10 cellular contexts compared by ENCODE assay signal in genomic region chr10:84076047-84076388, GRCh38.
DNase-seq lines count a peak whose midpoint lies in the region; ATAC-seq and TF ChIP-seq lines count a peak whose summit lies in the region.
"Had no signal": no experiment of that assay in that cellular context is flagged by ENCODE, and none has a peak within 500 bp of the region (broad histone marks: within the 10 kb centered on the region; RNA-seq: fewer than 3 reads in every experiment).

No MANE protein-coding gene starts in this region.

- BruUV-seq in mammary epithelial cell (replicated peaks; lab: Mats Ljungman, UMichigan) = no TSS peak

- no peaks in the 10 kb centered on the region for H3K27me3 ChIP-seq in mammary epithelial cell (ENCODE audit: insufficient read depth, low read length)
- H3K27me3 ChIP-seq in stomach = no peaks in the 10 kb centered on the region
- no peaks in the 10 kb centered on the region for H3K27me3 ChIP-seq in tibial artery

- H3K4me1 ChIP-seq in mammary epithelial cell (ENCODE audit: insufficient read depth, low read length) (no peaks in the 10 kb centered on the region), stomach (peaks cover 0 to 2% (median 0%) of the 10 kb centered on the region in 4 donors), tibial artery (no peaks in the 10 kb centered on the region)

- TF ChIP-seq CTCF in mammary epithelial cell (conservative IDR thresholded peaks at IDR 0.05 in 1 of 2, IDR thresholded peaks at IDR 0.05 in 1 of 2; ENCODE audit: extremely low read depth in 1 of 2, insufficient read depth in 1 of 2, low read depth in 1 of 2, low read length in 2 of 2) (no peak), stomach (IDR thresholded peaks at IDR 0.05) (no peak), tibial artery (IDR thresholded peaks at IDR 0.05) (no peak)
- no peak for TF ChIP-seq CTCF in activated CD8-positive, alpha-beta T cell treated with anti-CD3 and anti-CD28 coated beads for 36 hours (IDR thresholded peaks at IDR 0.05)

- dilution Hi-C loops in mammary epithelial cell (cut with HindIII; ENCODE audit: low sequenced_read_pairs) = no loop called here

- TF ChIP-seq POLR2A in stomach (IDR thresholded peaks at IDR 0.05) = no peak

- H3K4me3 Mint-ChIP-seq in activated CD8-positive, alpha-beta T cell treated with anti-CD3 and anti-CD28 coated beads for 36 hours = no peak overlapping the region

- no peaks in the 10 kb centered on the region for H3K79me2 ChIP-seq in mammary epithelial cell (ENCODE audit: insufficient read depth, low read length)

- POLR2A ChIA-PET in activated CD8-positive, alpha-beta T cell treated with anti-CD3 and anti-CD28 coated beads for 36 hours (lab: Charles Lee) = no interaction called here

- H3K36me3 Mint-ChIP-seq in activated CD8-positive, alpha-beta T cell treated with anti-CD3 and anti-CD28 coated beads for 36 hours (ENCODE audit: low read depth) = no peaks in the 10 kb centered on the region

- DNase-seq in HCEC 1CT (peak; percentile 53), mammary epithelial cell (peak; percentile 32), inferior parietal cortex (ENCODE audit: extremely low spot score) (peak; percentile 34), stomach (no peak), NCI-H1048 (lab: John Stamatoyannopoulos, UW) (no peak), tibial artery (no peak)
- no peak for DNase-seq in activated CD8-positive, alpha-beta T cell treated with anti-CD3 and anti-CD28 coated beads for 36 hours
- no peak for DNase-seq in stimulated activated CD4-positive, alpha-beta T cell treated with anti-CD3 and anti-CD28 coated beads, Interleukin-4, amount 100 ng/mL, for 24 hours
- DNase-seq: activated effector memory CD4-positive, alpha-beta T cell treated with Interleukin-2 at 50 U/mL for 16 hours; DMS79 had no signal

- intact Hi-C loops in mammary epithelial cell (cut with micrococcal nuclease) = no loop called here
- intact Hi-C loops in stomach (cut with DNase I; ENCODE audit: low total_unique reads) = no loop called here
- intact Hi-C loops in tibial artery (cut with DNase I; ENCODE audit: low total_unique reads) = no loop called here
- intact Hi-C loops in activated CD8-positive, alpha-beta T cell treated with anti-CD3 and anti-CD28 coated beads for 36 hours (cut with micrococcal nuclease) = no loop called here

- H3K4me2 ChIP-seq in mammary epithelial cell (ENCODE audit: insufficient read depth, low read depth, low read length) = no peak overlapping the region

- TF ChIP-seq EP300 in stomach (IDR thresholded peaks at IDR 0.05) = no peak

- H3K36me3 ChIP-seq in mammary epithelial cell (ENCODE audit: insufficient read depth, low read length) = no peaks in the 10 kb centered on the region
- no peaks in the 10 kb centered on the region for H3K36me3 ChIP-seq in stomach
- H3K36me3 ChIP-seq in tibial artery = no peaks in the 10 kb centered on the region

- H3K4me1 Mint-ChIP-seq in activated CD8-positive, alpha-beta T cell treated with anti-CD3 and anti-CD28 coated beads for 36 hours (ENCODE audit: low read depth) = no peaks in the 10 kb centered on the region

- H2AFZ ChIP-seq in mammary epithelial cell (ENCODE audit: low read depth, low read length) = no peak overlapping the region

- CTCF ChIA-PET in mammary epithelial cell (lab: Charles Lee; ENCODE audit: low non-redundant PET) = no interaction called here
- CTCF ChIA-PET in activated CD8-positive, alpha-beta T cell treated with anti-CD3 and anti-CD28 coated beads for 36 hours (lab: Charles Lee) = interaction anchor here (0.7 kb wide), 1 partner anchor 31 kb away, joined by 3 read pairs; no protein-coding TSS in a partner anchor

- 93% methylated on average over 1 of the region's 1 CpG for WGBS in mammary epithelial cell (ENCODE audit: low coverage, missing lambda C conversion rate)
- 46 to 83% (median 78%) methylated on average over 1 of the region's 1 CpG for WGBS in stomach, 5 donors

- ATAC-seq in activated CD8-positive, alpha-beta T cell treated with anti-CD3 and anti-CD28 coated beads for 36 hours = no peak

- H3K4me3 ChIP-seq in mammary epithelial cell (replicated peaks in 1 of 3; ENCODE audit: insufficient read depth in 1 of 3, low read depth in 2 of 3, low read length in 3 of 3) (no peak overlapping the region), stomach (no peak overlapping the region), tibial artery (no peak overlapping the region)

- in situ Hi-C loops in mammary epithelial cell (cut with MboI; ENCODE audit: low sequenced_read_pairs in 2 of 2) = no loop called here

- no peaks in the 10 kb centered on the region for H4K20me1 ChIP-seq in mammary epithelial cell (ENCODE audit: insufficient read depth, low read length)

- H3K27ac ChIP-seq in mammary epithelial cell (ENCODE audit: insufficient read depth, low read depth, low read length) (no peak overlapping the region), stomach (peak overlapping the region in 4 of 5 donors; percentile 38 to 69 (median 58)), tibial artery (no peak overlapping the region)

- H3K27ac Mint-ChIP-seq in activated CD8-positive, alpha-beta T cell treated with anti-CD3 and anti-CD28 coated beads for 36 hours = no peak overlapping the region

- H3K9me3 Mint-ChIP-seq in activated CD8-positive, alpha-beta T cell treated with anti-CD3 and anti-CD28 coated beads for 36 hours = no peaks in the 10 kb centered on the region

- H3K9me3 ChIP-seq in mammary epithelial cell (replicated peaks; ENCODE audit: insufficient read depth, low read length) (no peaks in the 10 kb centered on the region), stomach (no peaks in the 10 kb centered on the region), tibial artery (no peaks in the 10 kb centered on the region)

- H3K27me3 Mint-ChIP-seq in activated CD8-positive, alpha-beta T cell treated with anti-CD3 and anti-CD28 coated beads for 36 hours = peaks cover 7% of the 10 kb centered on the region

- H3K9ac ChIP-seq in mammary epithelial cell (ENCODE audit: insufficient read depth, low read length) = no peak overlapping the region

Comparison
In these comparisons a context has a peak if more than half of its experiments do, and no peak if none do; other contexts are left out.
1. DNase-seq: peak in HCEC 1CT (single experiment), mammary epithelial cell (single experiment) and inferior parietal cortex (single experiment); none in stomach (single experiment), NCI-H1048 (single experiment), tibial artery (0 of 2), activated CD8-positive, alpha-beta T cell treated with anti-CD3 and anti-CD28 coated beads for 36 hours (single experiment) and stimulated activated CD4-positive, alpha-beta T cell treated with anti-CD3 and anti-CD28 coated beads, Interleukin-4, amount 100 ng/mL, for 24 hours (single experiment).
2. H3K27ac ChIP-seq: peak in stomach (4 of 5); none in mammary epithelial cell (single experiment) and tibial artery (0 of 2).